In genomic region chr13:77434289-77434688, GRCh38 we compare ENCODE assay signal across 8 cellular contexts.
"Had no signal": no experiment of that assay in that cellular context is flagged by ENCODE, and none has a peak within 500 bp of the region (broad histone marks: within the 10 kb centered on the region; RNA-seq: fewer than 3 reads in every experiment).

No MANE protein-coding gene starts in this region.

- H3K4me1 ChIP-seq: HAP-1 had no signal

- H3K9me3 ChIP-seq: HAP-1 had no signal

- H3K9ac ChIP-seq: GM23248 had no signal

- ATAC-seq: HCT116 had no signal

- H3K36me3 ChIP-seq: HAP-1 had no signal

- FAIRE-seq: HTR-8/SVneo had no signal

- H3K27ac ChIP-seq: GM23248 had no signal

- DNase-seq: GM23248, GOT3, H7, HFFc6, KBM-7 had no signal

- H3K4me3 ChIP-seq: GM23248, HAP-1 had no signal
